ENCODE assay signal across 1 cellular context in genomic region chr14:92613008-92613658, GRCh38.
TF ChIP-seq lines count a peak whose summit lies in the region.

No MANE protein-coding gene starts in this region.

TF ChIP-seq in GM23338, 12 proteins besides CTCF, POLR2A, EP300 and RAD21 (continued from another document):
- TF ChIP-seq STAT1 (IDR thresholded peaks at IDR 0.05; ENCODE audit: unreplicated experiment) = no peak
- TF ChIP-seq ZNF331 (CRISPR knock-in tag; IDR thresholded peaks at IDR 0.05; ENCODE audit: low read depth) = no peak
- TF ChIP-seq EZH2 (IDR thresholded peaks at IDR 0.05; ENCODE audit: low read depth, unreplicated experiment) = no peak
- no peak for TF ChIP-seq ZNF462 (CRISPR knock-in tag; IDR thresholded peaks at IDR 0.05)
- no peak for TF ChIP-seq JUNB (IDR thresholded peaks at IDR 0.05; ENCODE audit: unreplicated experiment)
- TF ChIP-seq ETS1 (IDR thresholded peaks at IDR 0.05) = no peak
- TF ChIP-seq CREB1 (CRISPR knock-in tag; IDR thresholded peaks at IDR 0.05; ENCODE audit: low read depth) = no peak
